22 cellular contexts compared by ENCODE assay signal in genomic region chrX:69372435-69372834, GRCh38.
A peak's percentile ranks its signal among the peaks of the same experiment; 100 is the strongest.
DNase-seq lines count a peak whose midpoint lies in the region; ATAC-seq, FAIRE-seq and TF ChIP-seq lines count a peak whose summit lies in the region.
"Had no signal": no experiment of that assay in that cellular context is flagged by ENCODE, and none has a peak within 500 bp of the region (broad histone marks: within the 10 kb centered on the region; RNA-seq: fewer than 3 reads in every experiment).

No MANE protein-coding gene starts in this region.

- no peaks in the 10 kb centered on the region for H3K9me3 ChIP-seq in vagina
- H3K9me3 ChIP-seq: Caco-2 had no signal

- peaks cover 22% of the 10 kb centered on the region for H3K9me3 Mint-ChIP-seq in osteocyte (ENCODE audit: unreplicated experiment)

- H3K4me3 Mint-ChIP-seq in osteocyte (ENCODE audit: unreplicated experiment): no peak overlapping the region
- H3K4me3 Mint-ChIP-seq: B cell; CD4-positive, alpha-beta T cell; CD8-positive, alpha-beta T cell had no signal

- FAIRE-seq in HTR-8/SVneo (lab: Jason Lieb, UNC): no peak
- FAIRE-seq: A204.1, D721Med, G401.6, GM12891, GM19239 had no signal

- H3K36me3 Mint-ChIP-seq in osteocyte (ENCODE audit: unreplicated experiment): no peaks in the 10 kb centered on the region
- H3K36me3 Mint-ChIP-seq: CD8-positive, alpha-beta T cell had no signal

- no peaks in the 10 kb centered on the region for H3K27me3 ChIP-seq in vagina

- H3K4me3 ChIP-seq in coronary artery (no peak overlapping the region), vagina (no peak overlapping the region)
- H3K4me3 ChIP-seq: BLaER1 treated with 17β-estradiol and CSF1 and Interleukin-3, amounts not matched to agents 10 nM and 100 nM had no signal

- no peaks in the 10 kb centered on the region for H3K36me3 ChIP-seq in vagina
- H3K36me3 ChIP-seq: BLaER1 treated with 17β-estradiol and CSF1 and Interleukin-3, amounts not matched to agents 10 nM and 100 nM had no signal

- no peak overlapping the region for H3K27ac ChIP-seq in coronary artery
- no peak overlapping the region for H3K27ac ChIP-seq in vagina
- H3K27ac ChIP-seq: BLaER1 treated with 17β-estradiol and CSF1 and Interleukin-3, amounts not matched to agents 10 nM and 100 nM; C4-2B had no signal

- intact Hi-C loops in vagina (cut with DNase I): no loop called here

- H3K4me1 ChIP-seq in vagina: no peaks in the 10 kb centered on the region
- H3K4me1 ChIP-seq: BLaER1 treated with 17β-estradiol and CSF1 and Interleukin-3, amounts not matched to agents 10 nM and 100 nM; Caco-2 had no signal

- no peak for TF ChIP-seq POLR2A in vagina (IDR thresholded peaks at IDR 0.05)

- no peak overlapping the region for H3K27ac Mint-ChIP-seq in osteocyte (ENCODE audit: unreplicated experiment)
- H3K27ac Mint-ChIP-seq: B cell; CD4-positive, alpha-beta T cell; CD8-positive, alpha-beta T cell had no signal

- DNase-seq in coronary artery (ENCODE audit: low spot score): peak; percentile 16
- DNase-seq in osteocyte (ENCODE audit: extremely low spot score, unreplicated experiment): peak; percentile 44
- peak; percentile 58 to 82 for DNase-seq in vagina (ENCODE audit: extremely low spot score in 2 of 2)
- no peak for DNase-seq in HTR-8/SVneo (ENCODE audit: insufficient read length, low spot score)
- no peak for DNase-seq in Ammon's horn (ENCODE audit: low spot score)
- DNase-seq: 8988T; ACHN; Caco-2; Calu3; CD4-positive, alpha-beta T cell; DMS79 treated with DMSO at 0.1 percent for 48 hours; GF-D8 had no signal

- H3K27me3 Mint-ChIP-seq in osteocyte (ENCODE audit: unreplicated experiment): no peaks in the 10 kb centered on the region
- H3K27me3 Mint-ChIP-seq: B cell; CD4-positive, alpha-beta T cell had no signal

- TF ChIP-seq CTCF in coronary artery (IDR thresholded peaks at IDR 0.05): no peak
- no peak for TF ChIP-seq CTCF in osteocyte (IDR thresholded peaks at IDR 0.05)
- TF ChIP-seq CTCF in vagina (IDR thresholded peaks at IDR 0.05): no peak

- no peak for ATAC-seq in HG02623 (IDR thresholded peaks at IDR 0.05; ENCODE audit: unreplicated experiment)
- ATAC-seq: CD8-positive, alpha-beta T cell had no signal

- no peaks in the 10 kb centered on the region for H3K4me1 Mint-ChIP-seq in osteocyte (ENCODE audit: unreplicated experiment)
- H3K4me1 Mint-ChIP-seq: B cell had no signal

Comparison
In these comparisons a context has a peak if more than half of its experiments do, and no peak if none do; other contexts are left out.
1. DNase-seq: peak in coronary artery (single experiment), osteocyte (single experiment) and vagina (2 of 2); none in HTR-8/SVneo (single experiment) and Ammon's horn (single experiment).